ENCODE assay signal across 9 cellular contexts in the genomic region with DNA sequence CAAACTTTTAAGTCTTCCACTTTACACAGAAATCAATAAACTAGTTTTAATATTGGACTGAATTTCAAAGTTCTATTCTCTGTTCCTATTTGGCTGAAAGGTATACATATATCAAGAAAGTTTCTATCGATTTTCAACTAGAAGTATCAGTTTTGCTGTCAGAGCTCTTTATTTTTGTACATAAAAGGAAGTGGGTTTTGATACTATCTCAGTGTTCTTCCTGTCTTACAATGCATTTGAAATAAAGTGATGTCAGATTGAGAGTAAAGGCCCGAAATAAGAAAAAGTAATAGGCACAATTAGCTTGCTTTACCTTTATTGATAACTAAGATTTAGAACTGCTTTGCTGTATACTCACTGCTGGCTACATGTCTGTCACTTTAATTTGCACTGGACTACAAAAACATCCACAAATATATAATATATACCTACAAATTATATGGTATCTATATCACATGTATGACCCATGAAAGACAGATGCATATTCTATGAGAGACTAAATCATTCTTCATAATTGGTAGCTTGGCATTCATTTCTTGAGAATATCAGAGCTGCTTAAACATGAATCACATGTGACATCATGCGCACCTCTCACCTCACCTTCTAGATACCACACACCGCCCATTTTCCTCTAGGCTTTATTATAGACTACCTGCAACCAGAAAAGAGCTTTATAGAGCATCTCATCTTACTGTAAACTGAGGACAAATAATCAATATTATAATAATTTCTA.
DNase-seq lines count a peak whose midpoint lies in the region; ATAC-seq and TF ChIP-seq lines count a peak whose summit lies in the region.
"Had no signal": no experiment of that assay in that cellular context is flagged by ENCODE, and none has a peak within 500 bp of the region (broad histone marks: within the 10 kb centered on the region; RNA-seq: fewer than 3 reads in every experiment).

No MANE protein-coding gene starts in this region.

- no peaks in the 10 kb centered on the region for H3K27me3 Mint-ChIP-seq in activated CD4-positive, alpha-beta T cell treated with anti-CD3 and anti-CD28 coated beads, Interleukin-2, amount 10 ng/mL, durations not matched to agents 7 days and 5 days
- H3K27me3 Mint-ChIP-seq in osteocyte (ENCODE audit: unreplicated experiment): no peaks in the 10 kb centered on the region

- peaks cover 70% of the 10 kb centered on the region for H3K4me1 Mint-ChIP-seq in activated CD4-positive, alpha-beta T cell treated with anti-CD3 and anti-CD28 coated beads, Interleukin-2, amount 10 ng/mL, durations not matched to agents 7 days and 5 days
- H3K4me1 Mint-ChIP-seq in osteocyte (ENCODE audit: unreplicated experiment): peaks cover 4% of the 10 kb centered on the region

- intact Hi-C loops in body of pancreas (cut with DNase I) (no loop called here), sigmoid colon (cut with DNase I) (no loop called here)

- DNase-seq in activated naive CD4-positive, alpha-beta T cell treated with Interleukin-2 at 50 U/mL for 16 hours: peak; percentile 11
- DNase-seq in activated naive CD4-positive, alpha-beta T cell treated with anti-CD3 and anti-CD28 coated beads, Interleukin-2, amount 50 U/mL, for 16 hours: no peak
- DNase-seq in activated CD4-positive, alpha-beta T cell treated with anti-CD3 and anti-CD28 coated beads, Interleukin-2, amount 10 ng/mL, durations not matched to agents 7 days and 5 days: no peak
- no peak for DNase-seq in stimulated activated naive CD8-positive, alpha-beta T cell treated with anti-CD3 and anti-CD28 coated beads, Interleukin-15, Interleukin-2, amounts not matched to agents 100 U/mL and 50 U/mL, for 24 hours
- DNase-seq in osteocyte (ENCODE audit: extremely low spot score, unreplicated experiment): no peak
- DNase-seq in body of pancreas: no peak
- no peak for DNase-seq in sigmoid colon
- DNase-seq: PC-3 had no signal

- H3K4me3 Mint-ChIP-seq in activated CD4-positive, alpha-beta T cell treated with anti-CD3 and anti-CD28 coated beads, Interleukin-2, amount 10 ng/mL, durations not matched to agents 7 days and 5 days: peak overlapping the region; percentile 72
- no peak overlapping the region for H3K4me3 Mint-ChIP-seq in osteocyte (ENCODE audit: unreplicated experiment)

- POLR2A ChIA-PET in activated CD4-positive, alpha-beta T cell treated with anti-CD3 and anti-CD28 coated beads, Interleukin-2, amount 10 ng/mL, durations not matched to agents 7 days and 5 days (lab: Charles Lee): no interaction called here

- H3K9me3 Mint-ChIP-seq in activated CD4-positive, alpha-beta T cell treated with anti-CD3 and anti-CD28 coated beads, Interleukin-2, amount 10 ng/mL, durations not matched to agents 7 days and 5 days: peaks cover 3% of the 10 kb centered on the region
- H3K9me3 Mint-ChIP-seq in osteocyte (ENCODE audit: unreplicated experiment): no peaks in the 10 kb centered on the region

- H3K4me3 ChIP-seq in body of pancreas (no peak overlapping the region), sigmoid colon (no peak overlapping the region)

- H3K9me3 ChIP-seq in body of pancreas (no peaks in the 10 kb centered on the region), sigmoid colon (no peaks in the 10 kb centered on the region)

- no peaks in the 10 kb centered on the region for H3K27me3 ChIP-seq in body of pancreas
- H3K27me3 ChIP-seq in sigmoid colon: no peaks in the 10 kb centered on the region

- H3K27ac Mint-ChIP-seq in activated CD4-positive, alpha-beta T cell treated with anti-CD3 and anti-CD28 coated beads, Interleukin-2, amount 10 ng/mL, durations not matched to agents 7 days and 5 days: peak overlapping the region; percentile 92
- H3K27ac Mint-ChIP-seq in osteocyte (ENCODE audit: unreplicated experiment): no peak overlapping the region

- H3K27ac ChIP-seq in body of pancreas: no peak overlapping the region
- no peak overlapping the region for H3K27ac ChIP-seq in sigmoid colon

- TF ChIP-seq CTCF in osteocyte (IDR thresholded peaks at IDR 0.05) (no peak), body of pancreas (IDR thresholded peaks at IDR 0.05) (no peak), sigmoid colon (IDR thresholded peaks at IDR 0.05) (no peak)

- peak; percentile 58 for ATAC-seq in HG02973 (IDR thresholded peaks at IDR 0.05; ENCODE audit: unreplicated experiment)
- ATAC-seq in stimulated activated naive CD8-positive, alpha-beta T cell treated with anti-CD3 and anti-CD28 coated beads, Interleukin-15, Interleukin-2, amounts not matched to agents 100 U/mL and 50 U/mL, for 24 hours: peak; percentile 41
- no peak for ATAC-seq in body of pancreas
- ATAC-seq: PC-3 had no signal

- no peaks in the 10 kb centered on the region for H3K36me3 ChIP-seq in body of pancreas (replicated peaks in 1 of 2; ENCODE audit: insufficient read depth in 1 of 2, low read depth in 2 of 2)
- H3K36me3 ChIP-seq in sigmoid colon: peaks cover 4 to 35% (median 9%) of the 10 kb centered on the region in 4 donors

- no peak for TF ChIP-seq POLR2A in body of pancreas (IDR thresholded peaks at IDR 0.05)
- no peak for TF ChIP-seq POLR2A in sigmoid colon (IDR thresholded peaks at IDR 0.05)

- no peak for TF ChIP-seq EP300 in sigmoid colon (IDR thresholded peaks at IDR 0.05)

- WGBS in body of pancreas, 2 donors: 60 to 77% methylated on average over 4 of the region's 4 CpGs
- 75 to 92% methylated on average over 4 of the region's 4 CpGs for WGBS in sigmoid colon, 2 donors

- peaks cover 72% of the 10 kb centered on the region for H3K36me3 Mint-ChIP-seq in activated CD4-positive, alpha-beta T cell treated with anti-CD3 and anti-CD28 coated beads, Interleukin-2, amount 10 ng/mL, durations not matched to agents 7 days and 5 days (ENCODE audit: low read depth)
- H3K36me3 Mint-ChIP-seq in osteocyte (ENCODE audit: unreplicated experiment): peaks cover 42% of the 10 kb centered on the region

- CTCF ChIA-PET in activated CD4-positive, alpha-beta T cell treated with anti-CD3 and anti-CD28 coated beads, Interleukin-2, amount 10 ng/mL, durations not matched to agents 7 days and 5 days (lab: Charles Lee): interaction anchor here (0.8 to 2.4 kb wide), 9 partner anchors 9 to 68 kb away, joined by 3 to 9 read pairs (median 3); no protein-coding TSS in a partner anchor

- H3K4me1 ChIP-seq in body of pancreas (peaks cover 9% of the 10 kb centered on the region), sigmoid colon (no peaks in the 10 kb centered on the region)
